In the genomic region with DNA sequence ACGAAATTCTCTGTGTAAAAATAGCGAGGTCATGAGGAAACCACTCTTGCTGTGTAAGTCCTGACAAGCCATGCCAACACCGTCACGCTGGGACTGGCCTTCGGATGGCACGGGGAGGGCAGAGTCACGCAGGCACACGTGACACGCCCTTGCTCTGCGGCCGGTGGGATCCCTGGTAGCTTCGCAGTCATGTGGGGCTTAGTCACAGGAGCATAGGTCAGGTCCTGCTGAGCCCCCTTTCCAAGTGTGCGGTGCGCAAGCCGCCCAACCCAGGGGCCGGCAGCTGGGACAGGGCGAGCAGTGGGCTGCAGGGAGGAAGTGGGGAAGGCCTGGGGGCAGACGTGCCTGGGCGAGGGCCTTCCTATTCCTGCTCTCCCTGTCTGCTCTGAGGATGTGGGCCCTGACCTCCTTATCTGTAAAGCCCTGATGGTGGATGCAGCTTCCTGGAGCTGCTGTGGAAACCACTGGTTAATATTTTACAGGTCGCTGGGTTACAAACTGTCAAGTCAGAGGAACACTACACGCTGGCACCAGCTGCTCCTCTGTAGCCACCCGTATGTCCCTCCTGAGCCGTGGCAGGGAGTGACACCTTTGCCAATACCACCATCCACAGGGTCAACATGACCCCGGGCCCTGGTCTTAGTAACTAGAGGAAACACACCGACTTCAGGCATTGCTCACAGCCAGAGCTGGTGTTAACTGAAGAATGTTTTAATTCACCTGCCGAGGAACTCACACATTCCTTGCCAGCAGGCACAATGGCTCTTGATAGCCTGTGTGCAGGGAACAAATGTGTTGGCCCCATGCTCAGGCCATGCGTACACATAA, we compare ENCODE assay signal across 8 cellular contexts. TPM values are rescaled to one million over a fixed set of nuclear protein-coding genes. Genes with fewer than 3 reads are reported as not detected.
DNase-seq lines count a peak whose midpoint lies in the region; ATAC-seq and TF ChIP-seq lines count a peak whose summit lies in the region.

No MANE protein-coding gene starts in this region.

- no peak for TF ChIP-seq EP300 in gastroesophageal sphincter (IDR thresholded peaks at IDR 0.05)

- H3K4me1 ChIP-seq in gastroesophageal sphincter (peaks cover 0 to 21% (median 5%) of the 10 kb centered on the region in 3 donors), prostate gland (replicated peaks) (peaks cover 3% of the 10 kb centered on the region)

- H3K9me3 ChIP-seq in gastroesophageal sphincter (no peaks in the 10 kb centered on the region), prostate gland (no peaks in the 10 kb centered on the region)

- ATAC-seq in GM19452 (IDR thresholded peaks at IDR 0.05; ENCODE audit: unreplicated experiment) (peak; percentile 94), gastroesophageal sphincter (peak; percentile 81)

- no peaks in the 10 kb centered on the region for H3K27me3 ChIP-seq in gastroesophageal sphincter
- H3K27me3 ChIP-seq in prostate gland (replicated peaks; ENCODE audit: insufficient read depth) = no peaks in the 10 kb centered on the region

- no peak overlapping the region for H3K4me3 ChIP-seq in gastroesophageal sphincter
- H3K4me3 ChIP-seq in prostate gland = no peak overlapping the region

- WGBS in gastroesophageal sphincter (ENCODE audit: low coverage in 1 of 2), 2 donors = 65 to 71% methylated on average over 10 to 11 of the region's 27 CpGs
- WGBS in prostate gland = 38% methylated on average over 27 of the region's 27 CpGs

- TF ChIP-seq CTCF in gastroesophageal sphincter (IDR thresholded peaks at IDR 0.05) = no peak
- no peak for TF ChIP-seq CTCF in prostate gland (IDR thresholded peaks at IDR 0.05)

- peak in 10 of 14 donors; percentile 29 to 75 (median 58) for DNase-seq in C1 segment of cervical spinal cord (lab: John Stamatoyannopoulos, UW)
- peak; percentile 80 for DNase-seq in HK-2 (ENCODE audit: unreplicated experiment)
- DNase-seq in activated CD8-positive, alpha-beta memory T cell treated with anti-CD3 and anti-CD28 coated beads, Interleukin-2, amount 50 U/mL, for 4 hours = peak; percentile 54
- DNase-seq in prostate gland (ENCODE audit: low spot score) = peak; percentile 93
- no peak for DNase-seq in NCI-H1092 treated with DMSO at 0.1 percent for 48 hours (lab: John Stamatoyannopoulos, UW)
- no peak for DNase-seq in occipital lobe (lab: John Stamatoyannopoulos, UW)

- intact Hi-C loops in prostate gland (cut with DNase I) = no loop called here

- no peaks in the 10 kb centered on the region for H3K36me3 ChIP-seq in gastroesophageal sphincter
- H3K36me3 ChIP-seq in prostate gland = no peaks in the 10 kb centered on the region

- no peak for TF ChIP-seq POLR2A in gastroesophageal sphincter (IDR thresholded peaks at IDR 0.05)
- no peak for TF ChIP-seq POLR2A in prostate gland (IDR thresholded peaks at IDR 0.05)

- H3K27ac ChIP-seq in gastroesophageal sphincter (peak overlapping the region in 3 of 4 donors; percentile 49 to 72 (median 67)), prostate gland (peak overlapping the region; percentile 73 to 78)

RNA-seq across cellular contexts. Expression of a gene that starts 17.8 kb away (rescaled TPM):
- total RNA-seq in gastroesophageal sphincter (10 to 100 TPM; 23.2 to 34.7 (median 28.2) TPM), prostate gland (10 to 100 TPM; 19.8 to 43.5 TPM), occipital lobe (5.8 TPM)

Comparison
In these comparisons a context has a peak if more than half of its experiments do, and no peak if none do; other contexts are left out.
1. DNase-seq: peak in C1 segment of cervical spinal cord (10 of 14), HK-2 (single experiment), activated CD8-positive, alpha-beta memory T cell treated with anti-CD3 and anti-CD28 coated beads, Interleukin-2, amount 50 U/mL, for 4 hours (single experiment) and prostate gland (single experiment); none in NCI-H1092 treated with DMSO at 0.1 percent for 48 hours (single experiment) and occipital lobe (single experiment).